Comparison of ENCODE assay signal across 23 cellular contexts in genomic region chr9:135736979-135737839, GRCh38. TPM values are rescaled to one million over a fixed set of nuclear protein-coding genes. Genes with fewer than 3 reads are reported as not detected.
A peak's percentile ranks its signal among the peaks of the same experiment; 100 is the strongest.
DNase-seq lines count a peak whose midpoint lies in the region; ATAC-seq and TF ChIP-seq lines count a peak whose summit lies in the region.
"Had no signal": no experiment of that assay in that cellular context is flagged by ENCODE, and none has a peak within 500 bp of the region (broad histone marks: within the 10 kb centered on the region; RNA-seq: fewer than 3 reads in every experiment).

No MANE protein-coding gene starts in this region.

- peaks cover 0 to 7% (median 4%) of the 10 kb centered on the region in 11 experiments; a peak in 14 of 22 replicates for H3K9me3 ChIP-seq in BLaER1 treated with 17β-estradiol and CSF1 and Interleukin-3, amounts not matched to agents 10 nM and 100 nM (replicated peaks in 1 of 11)
- H3K9me3 ChIP-seq in HUES64 (ENCODE audit: insufficient read depth, low read depth, low read length) (0 out of 2 replicates have a peak, but pooled peaks cover 2% of the 10 kb centered on the region), neural progenitor cell (ENCODE audit: low read depth) (no peaks in the 10 kb centered on the region)

- H3K27me3 Mint-ChIP-seq in neural progenitor cell (ENCODE audit: insufficient read depth, low read depth), result peaks cover 19% of the 10 kb centered on the region

- peaks cover 0 to 17% (median 13%) of the 10 kb centered on the region in 10 experiments; a peak in 14 of 20 replicates for H3K4me1 ChIP-seq in BLaER1 treated with 17β-estradiol and CSF1 and Interleukin-3, amounts not matched to agents 10 nM and 100 nM
- no peaks in the 10 kb centered on the region for H3K4me1 ChIP-seq in HUES64 (ENCODE audit: insufficient read depth, low read length)
- no peaks in the 10 kb centered on the region for H3K4me1 ChIP-seq in neural progenitor cell

- ATAC-seq in GM18502 (IDR thresholded peaks at IDR 0.05; ENCODE audit: poor library complexity, unreplicated experiment) (no peak), HG03521 (IDR thresholded peaks at IDR 0.05; ENCODE audit: unreplicated experiment) (no peak)
- ATAC-seq: CD8-positive, alpha-beta T cell had no signal

- no peaks in the 10 kb centered on the region for H3K79me2 ChIP-seq in neural progenitor cell (ENCODE audit: low read depth)

- H3K27me3 ChIP-seq in BLaER1 treated with 17β-estradiol and CSF1 and Interleukin-3, amounts not matched to agents 10 nM and 100 nM, result peaks cover 7 to 23% (median 13%) of the 10 kb centered on the region in 11 experiments; a peak in 17 of 22 replicates
- H3K27me3 ChIP-seq in HUES64 (ENCODE audit: insufficient read depth, low read length), result peaks cover 23% of the 10 kb centered on the region
- H3K27me3 ChIP-seq in neural progenitor cell, result peaks cover 24% of the 10 kb centered on the region

- H3K27ac ChIP-seq in BLaER1 treated with 17β-estradiol and CSF1 and Interleukin-3, amounts not matched to agents 10 nM and 100 nM, result no peak overlapping the region
- H3K27ac ChIP-seq in HUES64 (ENCODE audit: low read depth, low read length) (no peak overlapping the region), neural progenitor cell (no peak overlapping the region)

- H4K20me1 ChIP-seq in BLaER1 treated with 17β-estradiol and CSF1 and Interleukin-3, amounts not matched to agents 10 nM and 100 nM, result peaks cover 0 to 43% (median 0%) of the 10 kb centered on the region in 11 experiments; a peak in 7 of 22 replicates
- no peaks in the 10 kb centered on the region for H4K20me1 ChIP-seq in neural progenitor cell (ENCODE audit: low read depth)

- no peak overlapping the region for H3K27ac Mint-ChIP-seq in neural progenitor cell
- H3K27ac Mint-ChIP-seq: CD8-positive, alpha-beta T cell; HFFc6 had no signal

- 85% methylated on average over 23 of the region's 23 CpGs for WGBS in HUES64

- H3K36me3 Mint-ChIP-seq in neural progenitor cell, result no peaks in the 10 kb centered on the region
- H3K36me3 Mint-ChIP-seq: CD8-positive, alpha-beta T cell had no signal

- peak; percentile 57 for DNase-seq in cerebellum (ENCODE audit: low spot score)
- DNase-seq in neural progenitor cell (ENCODE audit: low spot score), result no peak
- no peak for DNase-seq in LoVo (ENCODE audit: low spot score)
- DNase-seq in SW 1271 (lab: John Stamatoyannopoulos, UW), result no peak
- DNase-seq: Calu3; CD8-positive, alpha-beta T cell; DMS153; GF-D8; HFFc6; KBM-7; MV-4-11; NCI-H1694 treated with DMSO at 0.1 percent for 48 hours; NCI-H2081 treated with DMSO at 0.1 percent for 48 hours; NCI-H524 treated with DMSO at 0.1 percent for 48 hours; NCI-H82; Right ventricle myocardium superior had no signal

- peaks cover 2% of the 10 kb centered on the region for H3F3A ChIP-seq in neural progenitor cell (ENCODE audit: low read depth)

- no peak overlapping the region for H3K9ac ChIP-seq in BLaER1 treated with 17β-estradiol and CSF1 and Interleukin-3, amounts not matched to agents 10 nM and 100 nM
- H3K9ac ChIP-seq in HUES64 (ENCODE audit: low read depth, low read length) (no peak overlapping the region), neural progenitor cell (no peak overlapping the region)

- no peak overlapping the region for H3K4me3 ChIP-seq in BLaER1 treated with 17β-estradiol and CSF1 and Interleukin-3, amounts not matched to agents 10 nM and 100 nM
- H3K4me3 ChIP-seq in HUES64 (ENCODE audit: low read length) (peak overlapping the region; percentile 35; the same call in 1 of the 2 replicates), neural progenitor cell (peak overlapping the region; percentile 32)

- TF ChIP-seq CTCF in neural progenitor cell (IDR thresholded peaks at IDR 0.05), result no peak

- peaks cover 8% of the 10 kb centered on the region for H3K9me3 Mint-ChIP-seq in neural progenitor cell

- no peaks in the 10 kb centered on the region for H3K36me3 ChIP-seq in BLaER1 treated with 17β-estradiol and CSF1 and Interleukin-3, amounts not matched to agents 10 nM and 100 nM
- no peaks in the 10 kb centered on the region for H3K36me3 ChIP-seq in HUES64 (ENCODE audit: insufficient read depth, low read length)
- no peaks in the 10 kb centered on the region for H3K36me3 ChIP-seq in neural progenitor cell

- H3K4me1 Mint-ChIP-seq in neural progenitor cell, result peaks cover 2% of the 10 kb centered on the region

- H3K4me2 ChIP-seq in BLaER1 treated with 17β-estradiol and CSF1 and Interleukin-3, amounts not matched to agents 10 nM and 100 nM, result peak overlapping the region in 8 of 11 experiments; percentile 17 to 60 (median 50); a peak in 15 of 22 replicates
- H3K4me2 ChIP-seq in neural progenitor cell, result peak overlapping the region; percentile 68

- H3K4me3 Mint-ChIP-seq in neural progenitor cell, result no peak overlapping the region
- H3K4me3 Mint-ChIP-seq: CD8-positive, alpha-beta T cell; HFFc6 had no signal

- H2AFZ ChIP-seq in neural progenitor cell (replicated peaks), result no peak overlapping the region

RNA-seq across cellular contexts. Expression of gene KCNT1, which starts 35.2 kb away (rescaled TPM):
- 0.05 TPM for polyA plus RNA-seq in HUES64 (2013, experiment 1 of 2)
- not detected for polyA plus RNA-seq in HUES64 (2013, experiment 2 of 2)
- total RNA-seq in cerebellum (3.2 TPM), neural progenitor cell (ENCODE audit: low replicate concordance) (not detected in 2 replicates)
- total RNA-seq: A673; Calu3; CD8-positive, alpha-beta T cell; HFFc6; OCI-LY7 had no signal

RNA-seq across cellular contexts. Expression of gene SOHLH1, which starts 37.9 kb away (rescaled TPM):
- polyA plus RNA-seq in HUES64 (2013, experiment 1 of 2), result not detected
- not detected for polyA plus RNA-seq in HUES64 (2013, experiment 2 of 2)
- total RNA-seq in cerebellum (not detected), neural progenitor cell (ENCODE audit: low replicate concordance) (not detected in 2 replicates)
- total RNA-seq: A673; Calu3; CD8-positive, alpha-beta T cell; H7; HFFc6; OCI-LY7; Right ventricle myocardium superior had no signal

Comparison
In these comparisons a context has a peak if more than half of its experiments do, and no peak if none do; other contexts are left out.
1. H3K4me3 ChIP-seq: peak in HUES64 (single experiment) and neural progenitor cell (single experiment); none in BLaER1 treated with 17β-estradiol and CSF1 and Interleukin-3, amounts not matched to agents 10 nM and 100 nM (0 of 10).